Comparison of ENCODE assay signal across 12 cellular contexts in the genomic region with DNA sequence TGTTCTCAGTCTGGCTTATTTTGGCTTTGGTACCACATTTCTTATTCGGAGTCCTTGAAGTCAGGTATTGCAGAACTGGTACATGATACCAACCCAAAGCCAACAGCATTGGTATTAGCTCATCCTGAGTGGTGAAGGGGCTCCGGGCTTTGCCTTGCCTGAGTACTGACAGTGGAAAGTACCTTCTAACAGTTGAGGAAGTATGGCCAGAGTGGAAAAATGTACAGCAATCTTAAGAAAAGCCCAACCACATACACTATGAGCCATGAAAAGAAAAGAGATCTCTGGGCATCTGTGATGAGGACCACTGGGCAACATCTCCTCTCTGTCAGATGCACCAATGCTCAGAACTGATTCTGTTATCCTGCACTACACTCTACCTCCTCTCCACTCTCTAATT. TPM values are rescaled to one million over a fixed set of nuclear protein-coding genes. Genes with fewer than 3 reads are reported as not detected.
DNase-seq lines count a peak whose midpoint lies in the region; ATAC-seq and TF ChIP-seq lines count a peak whose summit lies in the region.
"Had no signal": no experiment of that assay in that cellular context is flagged by ENCODE, and none has a peak within 500 bp of the region (broad histone marks: within the 10 kb centered on the region; RNA-seq: fewer than 3 reads in every experiment).

No MANE protein-coding gene starts in this region.

- H3K4me3 Mint-ChIP-seq in activated naive CD8-positive, alpha-beta T cell treated with anti-CD3 and anti-CD28 coated beads, Interleukin-2, amount 10 ng/mL, durations not matched to agents 7 days and 5 days: peak overlapping the region; percentile 84
- H3K4me3 Mint-ChIP-seq in Caco-2 (ENCODE audit: unreplicated experiment): no peak overlapping the region

- peak overlapping the region; percentile 41 for H3K4me2 ChIP-seq in DND-41 (ENCODE audit: insufficient read depth, low read length)
- peak overlapping the region; percentile 98 for H3K4me2 ChIP-seq in Loucy (ENCODE audit: low read depth, low read length, poor library complexity, severe bottlenecking)

- ATAC-seq in DND-41 (ENCODE audit: insufficient read depth, low read depth) (no peak), GM19043 (IDR thresholded peaks at IDR 0.05; ENCODE audit: low read depth, unreplicated experiment) (peak; percentile 27)
- ATAC-seq in activated naive CD8-positive, alpha-beta T cell treated with anti-CD3 and anti-CD28 coated beads, Interleukin-2, amount 10 ng/mL, durations not matched to agents 7 days and 5 days (ENCODE audit: low read depth): peak; percentile 13
- ATAC-seq: K562 had no signal

- H3K27me3 Mint-ChIP-seq in activated naive CD8-positive, alpha-beta T cell treated with anti-CD3 and anti-CD28 coated beads, Interleukin-2, amount 10 ng/mL, durations not matched to agents 7 days and 5 days: no peaks in the 10 kb centered on the region
- no peaks in the 10 kb centered on the region for H3K27me3 Mint-ChIP-seq in Caco-2 (ENCODE audit: insufficient read depth, unreplicated experiment)

- POLR2A ChIA-PET in activated naive CD8-positive, alpha-beta T cell treated with anti-CD3 and anti-CD28 coated beads, Interleukin-2, amount 10 ng/mL, durations not matched to agents 7 days and 5 days (lab: Charles Lee): interaction anchor here (2.2 to 9.1 kb wide), 3 partner anchors 8 to 29 kb away, joined by 6 to 134 read pairs (median 40); partner anchors contain the start of gene LCP1
- POLR2A ChIA-PET in Caco-2 (lab: Charles Lee): no interaction called here

- H3K9me2 ChIP-seq in Loucy (replicated peaks; ENCODE audit: low read depth, low read length): no peaks in the 10 kb centered on the region

- TF ChIP-seq CTCF in DND-41 (IDR thresholded peaks at IDR 0.05; ENCODE audit: borderline replicate concordance, extremely low read depth, low read length, poor library complexity, severe bottlenecking) (no peak), Loucy (conservative IDR thresholded peaks at IDR 0.05; ENCODE audit: low read length) (no peak), Caco-2 (IDR thresholded peaks at IDR 0.05; ENCODE audit: insufficient read depth in 1 of 2, low read depth in 1 of 2, low read length in 1 of 2, severe bottlenecking in 1 of 2, unreplicated experiment in 1 of 2) (no peak)

- peak overlapping the region; percentile 44 for H3K27ac ChIP-seq in DND-41 (ENCODE audit: low read length)
- H3K27ac ChIP-seq: left ventricle myocardium inferior, thoracic aorta had no signal

- H3K36me3 ChIP-seq in DND-41 (ENCODE audit: insufficient read depth, low read length): peaks cover 80% of the 10 kb centered on the region
- H3K36me3 ChIP-seq in Loucy (ENCODE audit: insufficient read depth, low read length): peaks cover 19% of the 10 kb centered on the region; the same call in 1 of the 2 replicates
- H3K36me3 ChIP-seq in Caco-2 (ENCODE audit: control insufficient read depth, insufficient read depth, low read length): no peaks in the 10 kb centered on the region
- H3K36me3 ChIP-seq: left ventricle myocardium inferior, thoracic aorta had no signal

- H3K4me3 ChIP-seq in DND-41 (ENCODE audit: low read depth in 1 of 2, low read length in 2 of 2): no peak overlapping the region
- peak overlapping the region; percentile 86 for H3K4me3 ChIP-seq in Loucy (ENCODE audit: low read length, poor library complexity, severe bottlenecking)
- no peak overlapping the region for H3K4me3 ChIP-seq in Caco-2 (ENCODE audit: low read depth, low read length)
- H3K4me3 ChIP-seq: K562, left ventricle myocardium inferior, thoracic aorta had no signal

- H3K4me1 ChIP-seq in DND-41 (ENCODE audit: insufficient read depth, low read length): peaks cover 99% of the 10 kb centered on the region
- peaks cover 98% of the 10 kb centered on the region for H3K4me1 ChIP-seq in Loucy (ENCODE audit: insufficient read depth, low read length, poor library complexity, severe bottlenecking)
- no peaks in the 10 kb centered on the region for H3K4me1 ChIP-seq in Caco-2

- H3K9me3 ChIP-seq in DND-41 (ENCODE audit: insufficient read depth, low read length, severe bottlenecking): no peaks in the 10 kb centered on the region
- no peaks in the 10 kb centered on the region for H3K9me3 ChIP-seq in Loucy (ENCODE audit: insufficient read depth, low read depth, low read length)
- no peaks in the 10 kb centered on the region for H3K9me3 ChIP-seq in Caco-2
- H3K9me3 ChIP-seq: left ventricle myocardium inferior, thoracic aorta had no signal

- H3K4me1 Mint-ChIP-seq in activated naive CD8-positive, alpha-beta T cell treated with anti-CD3 and anti-CD28 coated beads, Interleukin-2, amount 10 ng/mL, durations not matched to agents 7 days and 5 days: peaks cover 87% of the 10 kb centered on the region
- H3K4me1 Mint-ChIP-seq in Caco-2 (ENCODE audit: low read depth, unreplicated experiment): no peaks in the 10 kb centered on the region

- no peaks in the 10 kb centered on the region for H3K9me3 Mint-ChIP-seq in activated naive CD8-positive, alpha-beta T cell treated with anti-CD3 and anti-CD28 coated beads, Interleukin-2, amount 10 ng/mL, durations not matched to agents 7 days and 5 days
- no peaks in the 10 kb centered on the region for H3K9me3 Mint-ChIP-seq in Caco-2 (ENCODE audit: unreplicated experiment)

- H3K27me3 ChIP-seq in DND-41 (ENCODE audit: insufficient read depth, low read length, poor library complexity): no peaks in the 10 kb centered on the region
- H3K27me3 ChIP-seq in Loucy (ENCODE audit: insufficient read depth, low read length, poor library complexity, severe bottlenecking): no peaks in the 10 kb centered on the region
- H3K27me3 ChIP-seq in Caco-2 (replicated peaks; ENCODE audit: control insufficient read depth, insufficient read depth, low read length): no peaks in the 10 kb centered on the region

- H2AFZ ChIP-seq in DND-41 (ENCODE audit: low read depth, low read length): no peak overlapping the region
- no peak overlapping the region for H2AFZ ChIP-seq in Loucy (ENCODE audit: low read length)

- H4K20me1 ChIP-seq in DND-41 (ENCODE audit: insufficient read depth, low read length) (peaks cover 83% of the 10 kb centered on the region), Loucy (ENCODE audit: insufficient read depth, low read length, poor library complexity, severe bottlenecking) (peaks cover 95% of the 10 kb centered on the region)

- H3K9ac ChIP-seq in DND-41 (ENCODE audit: low read depth, low read length): no peak overlapping the region
- no peak overlapping the region for H3K9ac ChIP-seq in Loucy (ENCODE audit: low read depth, low read length, poor library complexity, severe bottlenecking)

- H3F3A ChIP-seq in Loucy (ENCODE audit: low read depth): 0 out of 2 replicates have a peak, but pooled peaks cover 3% of the 10 kb centered on the region

- H3K79me2 ChIP-seq in DND-41 (ENCODE audit: insufficient read depth, low read length): peaks cover 100% of the 10 kb centered on the region
- H3K79me2 ChIP-seq in Loucy (ENCODE audit: insufficient read depth, low read length): peaks cover 100% of the 10 kb centered on the region

- DNase-seq in DND-41: no peak
- no peak for DNase-seq in activated naive CD8-positive, alpha-beta T cell treated with anti-CD3 and anti-CD28 coated beads, Interleukin-2, amount 10 ng/mL, durations not matched to agents 7 days and 5 days
- no peak for DNase-seq in amniotic stem cell (lab: John Stamatoyannopoulos, UW)
- DNase-seq in Caco-2: no peak
- no peak for DNase-seq in COR-L47 (lab: John Stamatoyannopoulos, UW)
- DNase-seq in NCI-H526 (lab: John Stamatoyannopoulos, UW): no peak
- DNase-seq: left ventricle myocardium inferior, small intestine had no signal

- intact Hi-C loops in Caco-2 (cut with micrococcal nuclease; ENCODE audit: unreplicated experiment): no loop called here

- peak overlapping the region; percentile 90 for H3K27ac Mint-ChIP-seq in activated naive CD8-positive, alpha-beta T cell treated with anti-CD3 and anti-CD28 coated beads, Interleukin-2, amount 10 ng/mL, durations not matched to agents 7 days and 5 days
- no peak overlapping the region for H3K27ac Mint-ChIP-seq in Caco-2 (ENCODE audit: unreplicated experiment)

- H3K36me3 Mint-ChIP-seq in activated naive CD8-positive, alpha-beta T cell treated with anti-CD3 and anti-CD28 coated beads, Interleukin-2, amount 10 ng/mL, durations not matched to agents 7 days and 5 days: peaks cover 60% of the 10 kb centered on the region
- H3K36me3 Mint-ChIP-seq in Caco-2 (ENCODE audit: insufficient read depth, unreplicated experiment): peaks cover 6% of the 10 kb centered on the region

- CTCF ChIA-PET in Caco-2 (lab: Charles Lee): no interaction called here

- BruUV-seq in Caco-2 (replicated peaks; lab: Mats Ljungman, UMichigan): no TSS peak

RNA-seq across cellular contexts. Expression of gene LCP1, which starts 8.3 kb away (rescaled TPM):
- 1,000 to 10,000 TPM in 1 of 2 experiments, 100 to 1,000 TPM in 1; 965 to 1,009 TPM for total RNA-seq in activated naive CD8-positive, alpha-beta T cell treated with anti-CD3 and anti-CD28 coated beads, Interleukin-2, amount 10 ng/mL, durations not matched to agents 7 days and 5 days
- 32.1 and 37.8 TPM in 2 replicates for total RNA-seq in Caco-2 (2022)

RNA-seq across cellular contexts. Expression of gene LRRC63, which starts 38.1 kb away (rescaled TPM):
- 1 to 10 TPM; 1.5 to 1.6 TPM for total RNA-seq in activated naive CD8-positive, alpha-beta T cell treated with anti-CD3 and anti-CD28 coated beads, Interleukin-2, amount 10 ng/mL, durations not matched to agents 7 days and 5 days
- not detected in 2 replicates for total RNA-seq in Caco-2 (2022)
- total RNA-seq: left ventricle myocardium inferior had no signal

Comparison
In these comparisons a context has a peak if more than half of its experiments do, and no peak if none do; other contexts are left out.
1. RNA of gene LCP1, which starts 8.3 kb away (total RNA-seq): 965 to 1,009 TPM in activated naive CD8-positive, alpha-beta T cell treated with anti-CD3 and anti-CD28 coated beads, Interleukin-2, amount 10 ng/mL, durations not matched to agents 7 days and 5 days; 32.1 to 37.8 TPM in Caco-2; every median in the first group is over 10 times any median in the second.